Comparison of ENCODE assay signal across 1 cellular context in genomic region chr1:235892734-235893413, GRCh38.
TF ChIP-seq lines count a peak whose summit lies in the region.

No MANE protein-coding gene starts in this region.

TF ChIP-seq in HepG2, 621 proteins besides CTCF, POLR2A, EP300 and RAD21 (continued from another document and continues in another):
- no peak for TF ChIP-seq HINFP (CRISPR knock-in tag; IDR thresholded peaks at IDR 0.05; ENCODE audit: low read depth)
- TF ChIP-seq SRY (CRISPR knock-in tag; IDR thresholded peaks at IDR 0.05), result no peak
- no peak; the same call in 1 of the 2 replicates for TF ChIP-seq CCDC6 (CRISPR knock-in tag; IDR thresholded peaks at IDR 0.05)
- no peak for TF ChIP-seq MYNN (CRISPR knock-in tag; IDR thresholded peaks at IDR 0.05; ENCODE audit: low read depth)
- TF ChIP-seq PBX2 (CRISPR knock-in tag; IDR thresholded peaks at IDR 0.05), result no peak
- no peak for TF ChIP-seq ZNF747 (CRISPR knock-in tag; IDR thresholded peaks at IDR 0.05; ENCODE audit: borderline replicate concordance)
- TF ChIP-seq SMARCE1 (IDR thresholded peaks at IDR 0.05; ENCODE audit: borderline replicate concordance), result no peak
- no peak for TF ChIP-seq ZFP36L2 (CRISPR knock-in tag; IDR thresholded peaks at IDR 0.05)
- no peak for TF ChIP-seq NFYB (CRISPR knock-in tag; IDR thresholded peaks at IDR 0.05)
- peak; percentile 74 for TF ChIP-seq NCOR1 (IDR thresholded peaks at IDR 0.05; ENCODE audit: borderline replicate concordance, low read length)
- TF ChIP-seq ZBED4 (CRISPR knock-in tag; IDR thresholded peaks at IDR 0.05; ENCODE audit: borderline replicate concordance), result no peak
- no peak for TF ChIP-seq ZNF503 (CRISPR knock-in tag; IDR thresholded peaks at IDR 0.05)
- TF ChIP-seq PCBP1 (IDR thresholded peaks at IDR 0.05; ENCODE audit: borderline replicate concordance, low read depth, low read length), result no peak
- no peak for TF ChIP-seq EZH2 (conservative IDR thresholded peaks at IDR 0.05; ENCODE audit: low read depth, low read length)
- no peak for TF ChIP-seq ZBTB10 (CRISPR knock-in tag; IDR thresholded peaks at IDR 0.05; ENCODE audit: borderline replicate concordance)
- TF ChIP-seq PAXIP1 (CRISPR knock-in tag; conservative IDR thresholded peaks at IDR 0.05), result peak; percentile 76
- no peak for TF ChIP-seq DZIP1 (CRISPR knock-in tag; IDR thresholded peaks at IDR 0.05)
- no peak for TF ChIP-seq CHD2 (IDR thresholded peaks at IDR 0.05; ENCODE audit: low read depth, low read length)
- peak; percentile 45; the same call in 1 of the 2 replicates for TF ChIP-seq ZNF512B (CRISPR knock-in tag; IDR thresholded peaks at IDR 0.05; ENCODE audit: borderline replicate concordance)
- no peak for TF ChIP-seq MAFK (conservative IDR thresholded peaks at IDR 0.05 in 1 of 2, IDR thresholded peaks at IDR 0.05 in 1 of 2; ENCODE audit: low read length in 2 of 2)
- TF ChIP-seq ELF4 (CRISPR knock-in tag; IDR thresholded peaks at IDR 0.05; ENCODE audit: borderline replicate concordance), result no peak
- no peak for TF ChIP-seq ZSCAN22 (CRISPR knock-in tag; IDR thresholded peaks at IDR 0.05)
- 0 out of 2 replicates have a peak, but pooled peaks have one; percentile 39 for TF ChIP-seq REPIN1 (CRISPR knock-in tag; IDR thresholded peaks at IDR 0.05; ENCODE audit: borderline replicate concordance, low read depth)
- TF ChIP-seq SOX13 (IDR thresholded peaks at IDR 0.05), result 0 out of 2 replicates have a peak, but pooled peaks have one; percentile 38
- TF ChIP-seq SOX13 (CRISPR knock-in tag; conservative IDR thresholded peaks at IDR 0.05 in 1 of 2, IDR thresholded peaks at IDR 0.05 in 1 of 2), result peak in 1 of 2 experiments; percentile 79; a peak in 2 of 4 replicates
- TF ChIP-seq TARDBP (CRISPR knock-in tag; IDR thresholded peaks at IDR 0.05), result peak; percentile 68; the same call in 1 of the 2 replicates
- TF ChIP-seq JUND (CRISPR knock-in tag; IDR thresholded peaks at IDR 0.05), result no peak
- no peak for TF ChIP-seq ZBTB46 (CRISPR knock-in tag; IDR thresholded peaks at IDR 0.05; ENCODE audit: borderline replicate concordance)
- TF ChIP-seq MYC (CRISPR knock-in tag; IDR thresholded peaks at IDR 0.05; ENCODE audit: borderline replicate concordance), result no peak
- TF ChIP-seq ZC3H13 (CRISPR knock-in tag; IDR thresholded peaks at IDR 0.05), result no peak
- TF ChIP-seq U2AF2 (IDR thresholded peaks at IDR 0.05; ENCODE audit: low read depth, low read length), result no peak
- peak; percentile 55; the same call in 1 of the 2 replicates for TF ChIP-seq LCORL (IDR thresholded peaks at IDR 0.05)
- TF ChIP-seq LCORL (CRISPR knock-in tag; IDR thresholded peaks at IDR 0.05), result peak; percentile 95
- TF ChIP-seq KLF16 (CRISPR knock-in tag; IDR thresholded peaks at IDR 0.05), result no peak
- no peak for TF ChIP-seq FOXK2 (IDR thresholded peaks at IDR 0.05)
- TF ChIP-seq ZFY (CRISPR knock-in tag; IDR thresholded peaks at IDR 0.05), result peak; percentile 40; the same call in 1 of the 2 replicates
- TF ChIP-seq ZNF12 (CRISPR knock-in tag; IDR thresholded peaks at IDR 0.05), result no peak
